23 cellular contexts compared by ENCODE assay signal in genomic region chr4:2425386-2426068, GRCh38. TPM values are rescaled to one million over a fixed set of nuclear protein-coding genes. Genes with fewer than 3 reads are reported as not detected.
DNase-seq lines count a peak whose midpoint lies in the region; ATAC-seq, FAIRE-seq and TF ChIP-seq lines count a peak whose summit lies in the region.
"Had no signal": no experiment of that assay in that cellular context is flagged by ENCODE, and none has a peak within 500 bp of the region (broad histone marks: within the 10 kb centered on the region; RNA-seq: fewer than 3 reads in every experiment).

No MANE protein-coding gene starts in this region.

- H2BK5ac ChIP-seq in H1 (ENCODE audit: low read depth, low read length): no peak overlapping the region
- H2BK5ac ChIP-seq in neuronal stem cell (ENCODE audit: low read length): peak overlapping the region; percentile 78

- peak; percentile 13 for ATAC-seq in activated naive CD8-positive, alpha-beta T cell treated with anti-CD3 and anti-CD28 coated beads, Interleukin-2, amount 50 U/mL, for 24 hours
- ATAC-seq in GM18858 (IDR thresholded peaks at IDR 0.05; ENCODE audit: unreplicated experiment) (no peak), HG02678 (IDR thresholded peaks at IDR 0.05; ENCODE audit: unreplicated experiment) (no peak)
- ATAC-seq: A549 had no signal

- TF ChIP-seq CTCF in H1 (IDR thresholded peaks at IDR 0.05; ENCODE audit: control extremely low read depth in 1 of 3, insufficient read depth in 1 of 3, low read depth in 1 of 3, low read length in 3 of 3): no peak

- H3K4me2 ChIP-seq in H1 (ENCODE audit: insufficient read depth in 1 of 2, low read depth in 2 of 2, low read length in 2 of 2) (no peak overlapping the region), neuronal stem cell (ENCODE audit: insufficient read depth, low read length, poor library complexity, severe bottlenecking) (no peak overlapping the region)
- H3K4me2 ChIP-seq: A549 had no signal

- H3K4me3 ChIP-seq in H1 (ENCODE audit: extremely low read depth in 1 of 4, insufficient read depth in 2 of 4, low read depth in 3 of 4, low read length in 4 of 4): no peak overlapping the region
- H3K4me3 ChIP-seq in neuronal stem cell (ENCODE audit: low read length in 2 of 2): no peak overlapping the region
- H3K4me3 ChIP-seq: A549 had no signal

- CTCF ChIA-PET in H1 (lab: Charles Lee; ENCODE audit: partially characterized antibody): interaction anchor here (2.1 to 4.0 kb wide), 3 partner anchors 9 to 17 kb away, joined by 5 to 40 read pairs (median 7); no protein-coding TSS in a partner anchor

- H3K27ac ChIP-seq in H1 (ENCODE audit: low read depth, low read length) (no peak overlapping the region), neuronal stem cell (replicated peaks; ENCODE audit: low read length) (no peak overlapping the region)
- H3K27ac ChIP-seq: 22Rv1, A549, C4-2B had no signal

- 90% methylated on average over 10 of the region's 13 CpGs; no CpG with 5 or more reads in 1 of the 2 experiments for WGBS in H1 (ENCODE audit: extremely low coverage in 1 of 2, insufficient coverage in 1 of 2, insufficient read length in 1 of 2, insufficient replicate concordance in 2 of 2, low coverage in 1 of 2, low lambda C conversion rate in 2 of 2, missing lambda C conversion rate in 1 of 2), 2 experiments
- no CpG with 5 or more reads among the region's 13 CpGs for WGBS in neuronal stem cell (ENCODE audit: extremely low coverage in 2 of 2, insufficient read length in 2 of 2, insufficient replicate concordance in 1 of 2), 2 donors

- H2BK120ac ChIP-seq in H1 (replicated peaks; ENCODE audit: low read depth, low read length) (no peak overlapping the region), neuronal stem cell (ENCODE audit: low read depth, low read length) (no peak overlapping the region)

- POLR2A ChIA-PET in H1 (lab: Charles Lee; ENCODE audit: partially characterized antibody): no interaction called here

- H2BK20ac ChIP-seq in H1 (ENCODE audit: low read length): no peak overlapping the region

- H2BK15ac ChIP-seq in H1 (ENCODE audit: low read length): no peak overlapping the region
- H2BK15ac ChIP-seq in neuronal stem cell (ENCODE audit: low read length): peak overlapping the region; percentile 83

- no peak overlapping the region for H2BK12ac ChIP-seq in H1 (ENCODE audit: low read depth, low read length)
- H2BK12ac ChIP-seq in neuronal stem cell (ENCODE audit: low read length): no peak overlapping the region

- H4K20me1 ChIP-seq in H1 (replicated peaks in 1 of 2; ENCODE audit: control insufficient read depth in 1 of 2, insufficient read depth in 2 of 2, low read length in 2 of 2): no peaks in the 10 kb centered on the region

- no peak overlapping the region for H4K91ac ChIP-seq in H1 (replicated peaks; ENCODE audit: insufficient read length, low read length)
- H4K91ac ChIP-seq in neuronal stem cell (ENCODE audit: low read depth, low read length, poor library complexity): no peak overlapping the region

- no peak overlapping the region for H3K56ac ChIP-seq in H1 (replicated peaks; ENCODE audit: insufficient read length, low read depth, low read length)

- no peak overlapping the region for H3K4me3 Mint-ChIP-seq in activated naive CD8-positive, alpha-beta T cell treated with anti-CD3 and anti-CD28 coated beads, Interleukin-2, amount 50 U/mL, for 24 hours
- H3K4me3 Mint-ChIP-seq in activated naive CD8-positive, alpha-beta T cell treated with anti-CD3 and anti-CD28 coated beads for 36 hours: no peak overlapping the region
- H3K4me3 Mint-ChIP-seq: CD4-positive, alpha-beta T cell; H9 had no signal

- H3K23me2 ChIP-seq in H1 (ENCODE audit: low read depth, low read length): no peaks in the 10 kb centered on the region

- H3K4ac ChIP-seq in H1 (replicated peaks; ENCODE audit: insufficient read length, low read depth, low read length) (no peak overlapping the region), neuronal stem cell (ENCODE audit: low read length) (no peak overlapping the region)

- TF ChIP-seq RAD21 in H1 (IDR thresholded peaks at IDR 0.05 in 1 of 2, conservative IDR thresholded peaks at IDR 0.05 in 1 of 2; ENCODE audit: low read depth in 2 of 2, low read length in 2 of 2): no peak

- H3K18ac ChIP-seq in H1 (ENCODE audit: extremely low read depth, low read length) (no peak overlapping the region), neuronal stem cell (ENCODE audit: low read length) (peak overlapping the region; percentile 77)

- peaks cover 20% of the 10 kb centered on the region for H3K27me3 Mint-ChIP-seq in activated naive CD8-positive, alpha-beta T cell treated with anti-CD3 and anti-CD28 coated beads, Interleukin-2, amount 50 U/mL, for 24 hours
- peaks cover 25% of the 10 kb centered on the region for H3K27me3 Mint-ChIP-seq in activated naive CD8-positive, alpha-beta T cell treated with anti-CD3 and anti-CD28 coated beads for 36 hours

- H2AK5ac ChIP-seq in H1 (ENCODE audit: low read depth, low read length) (no peak overlapping the region), neuronal stem cell (ENCODE audit: low read depth, low read length) (peak overlapping the region; percentile 68)

- H3K27ac Mint-ChIP-seq in activated naive CD8-positive, alpha-beta T cell treated with anti-CD3 and anti-CD28 coated beads, Interleukin-2, amount 50 U/mL, for 24 hours: no peak overlapping the region
- no peak overlapping the region for H3K27ac Mint-ChIP-seq in activated naive CD8-positive, alpha-beta T cell treated with anti-CD3 and anti-CD28 coated beads for 36 hours
- H3K27ac Mint-ChIP-seq: CD4-positive, alpha-beta T cell; H9 had no signal

- H4K8ac ChIP-seq in H1 (ENCODE audit: extremely low read depth, insufficient read depth, low read length) (peak overlapping the region; percentile 68), neuronal stem cell (ENCODE audit: low read depth, low read length) (no peak overlapping the region)

- no peak overlapping the region for H3K9ac ChIP-seq in H1 (replicated peaks in 1 of 4; ENCODE audit: extremely low read depth in 1 of 4, low read depth in 3 of 4, low read length in 3 of 4)
- no peak overlapping the region for H3K9ac ChIP-seq in neuronal stem cell (ENCODE audit: low read depth, low read length, poor library complexity)

- no peak overlapping the region for H4K5ac ChIP-seq in H1 (ENCODE audit: insufficient read length, low read depth, low read length)

- no peaks in the 10 kb centered on the region for H3K9me3 Mint-ChIP-seq in activated naive CD8-positive, alpha-beta T cell treated with anti-CD3 and anti-CD28 coated beads, Interleukin-2, amount 50 U/mL, for 24 hours
- no peaks in the 10 kb centered on the region for H3K9me3 Mint-ChIP-seq in activated naive CD8-positive, alpha-beta T cell treated with anti-CD3 and anti-CD28 coated beads for 36 hours
- H3K9me3 Mint-ChIP-seq: CD4-positive, alpha-beta T cell; H9 had no signal

- H3K79me2 ChIP-seq in H1 (ENCODE audit: control insufficient read depth in 1 of 2, insufficient read depth in 2 of 2, low read length in 2 of 2): no peaks in the 10 kb centered on the region

- no peak for TF ChIP-seq EP300 in H1 (IDR thresholded peaks at IDR 0.05; ENCODE audit: borderline replicate concordance in 1 of 2, low read depth in 2 of 2, low read length in 2 of 2)

- H3K14ac ChIP-seq in H1 (ENCODE audit: insufficient read length) (no peak overlapping the region), neuronal stem cell (ENCODE audit: low read length) (no peak overlapping the region)

- H3K4me1 ChIP-seq in H1 (replicated peaks in 1 of 4; ENCODE audit: control insufficient read depth in 3 of 4, insufficient read depth in 4 of 4, low read length in 3 of 4): peaks cover 0 to 12% (median 4%) of the 10 kb centered on the region in 4 experiments; a peak in 5 of 7 replicates
- peaks cover 0 to 4% of the 10 kb centered on the region in 2 donors for H3K4me1 ChIP-seq in neuronal stem cell (ENCODE audit: control insufficient read depth in 2 of 2, insufficient read depth in 1 of 2, low read depth in 1 of 2, low read length in 2 of 2)
- H3K4me1 ChIP-seq: Caco-2 had no signal

- no peaks in the 10 kb centered on the region for H3K79me1 ChIP-seq in H1 (ENCODE audit: low read depth, low read length)
- H3K79me1 ChIP-seq in neuronal stem cell (ENCODE audit: low read depth, low read length): peaks cover 1% of the 10 kb centered on the region

- no peaks in the 10 kb centered on the region for H3K4me1 Mint-ChIP-seq in activated naive CD8-positive, alpha-beta T cell treated with anti-CD3 and anti-CD28 coated beads, Interleukin-2, amount 50 U/mL, for 24 hours
- H3K4me1 Mint-ChIP-seq in activated naive CD8-positive, alpha-beta T cell treated with anti-CD3 and anti-CD28 coated beads for 36 hours: no peaks in the 10 kb centered on the region

- H3K36me3 ChIP-seq in H1 (ENCODE audit: control insufficient read depth in 2 of 4, insufficient read depth in 4 of 4, low read length in 3 of 4): no peaks in the 10 kb centered on the region
- no peaks in the 10 kb centered on the region for H3K36me3 ChIP-seq in neuronal stem cell (replicated peaks in 1 of 2; ENCODE audit: control insufficient read depth in 2 of 2, insufficient read depth in 2 of 2, low read length in 2 of 2)

- DNase-seq in activated naive CD8-positive, alpha-beta T cell treated with anti-CD3 and anti-CD28 coated beads, Interleukin-2, amount 50 U/mL, for 24 hours: no peak
- no peak for DNase-seq in activated naive CD8-positive, alpha-beta T cell treated with anti-CD3 and anti-CD28 coated beads for 36 hours
- DNase-seq in H1 (ENCODE audit: low read depth in 1 of 2, low spot score in 2 of 2): no peak
- no peak for DNase-seq in neuronal stem cell (ENCODE audit: low spot score)
- no peak for DNase-seq in NCI-H2081 treated with DMSO at 0.1 percent for 48 hours (lab: John Stamatoyannopoulos, UW)
- DNase-seq: AML-193; CD4-positive, alpha-beta T cell; DMS153; DMS79; GDM1; GOT3 had no signal

- TF ChIP-seq POLR2A in H1 (IDR thresholded peaks at IDR 0.05; ENCODE audit: control extremely low read depth in 1 of 2, low read depth in 2 of 2, low read length in 2 of 2): no peak

- H3K27me3 ChIP-seq in H1 (replicated peaks in 1 of 4; ENCODE audit: control insufficient read depth in 3 of 4, extremely low read depth in 1 of 4, insufficient read depth in 3 of 4, low read length in 3 of 4) (peaks cover 2 to 6% (median 5%) of the 10 kb centered on the region in 4 experiments), neuronal stem cell (ENCODE audit: control insufficient read depth in 3 of 3, insufficient read depth in 3 of 3, low read depth in 1 of 3, low read length in 3 of 3) (peaks cover 0 to 64% (median 7%) of the 10 kb centered on the region in 3 experiments)

- FAIRE-seq in H1 (lab: Jason Lieb, UNC): no peak
- FAIRE-seq: A549, GM12892, GM18507 had no signal

- H3K9me3 ChIP-seq in H1 (ENCODE audit: insufficient read depth in 2 of 2, low read depth in 1 of 2, low read length in 1 of 2) (no peaks in the 10 kb centered on the region), neuronal stem cell (replicated peaks in 1 of 2; ENCODE audit: control insufficient read depth in 2 of 2, insufficient read depth in 1 of 2, low read depth in 1 of 2, low read length in 2 of 2) (no peaks in the 10 kb centered on the region)
- H3K9me3 ChIP-seq: A549, Caco-2 had no signal

- H3K23ac ChIP-seq in H1 (ENCODE audit: insufficient read length): no peak overlapping the region
- H3K23ac ChIP-seq in neuronal stem cell (ENCODE audit: low read depth, low read length, poor library complexity): peak overlapping the region; percentile 27

- H3K36me3 Mint-ChIP-seq in activated naive CD8-positive, alpha-beta T cell treated with anti-CD3 and anti-CD28 coated beads, Interleukin-2, amount 50 U/mL, for 24 hours (ENCODE audit: low read depth): no peaks in the 10 kb centered on the region
- H3K36me3 Mint-ChIP-seq in activated naive CD8-positive, alpha-beta T cell treated with anti-CD3 and anti-CD28 coated beads for 36 hours: no peaks in the 10 kb centered on the region

- H2AFZ ChIP-seq in H1 (ENCODE audit: low read length) (no peak overlapping the region), neuronal stem cell (ENCODE audit: low read length) (no peak overlapping the region)

RNA-seq across cellular contexts. Expression of gene CFAP99, which starts 6.8 kb away (rescaled TPM):
- total RNA-seq in activated naive CD8-positive, alpha-beta T cell treated with anti-CD3 and anti-CD28 coated beads for 36 hours: not detected
- total RNA-seq in H1 (2021; fragmentation: NEBNext Ultra II Directional; extraction: Animal tissue kit (Norgen Biotek cat#: 25700)): not detected in 2 replicates
- polyA plus RNA-seq in H1 (2011; rRNA removed): 0.09 TPM in 1 of 2 replicates, not detected in the other
- polyA plus RNA-seq in H1 (2011; cell fraction: cytosol; rRNA removed): 0.36 TPM
- 0.90 TPM for polyA plus RNA-seq in H1 (2011; cell fraction: nucleus; rRNA removed)
- polyA plus RNA-seq in H1 (2012, experiment 1 of 2): 0.25 TPM in 1 of 4 replicates, not detected in the others
- not detected for polyA plus RNA-seq in H1 (2012, experiment 2 of 2)
- 0.12 TPM for polyA plus RNA-seq in H1 (2013, experiment 1 of 2)
- 0.13 TPM for polyA plus RNA-seq in H1 (2013, experiment 2 of 2)
- polyA minus RNA-seq in H1 (2011; rRNA and poly(A)+ RNA removed): not detected in 2 replicates
- polyA minus RNA-seq in H1 (2011; cell fraction: cytosol; rRNA and poly(A)+ RNA removed): not detected
- polyA minus RNA-seq in H1 (2011; cell fraction: nucleus; rRNA and poly(A)+ RNA removed): not detected
- not detected for polyA plus RNA-seq in neuronal stem cell (2013, experiment 1 of 2)
- not detected for polyA plus RNA-seq in neuronal stem cell (2013, experiment 2 of 2)
- total RNA-seq: Caco-2, Daoy, HT-29 had no signal
- polyA plus RNA-seq: BJ had no signal

RNA-seq across cellular contexts. Expression of gene ZFYVE28, which starts 7.1 kb away (rescaled TPM):
- 1 to 10 TPM; 3.8 to 4.6 TPM for total RNA-seq in activated naive CD8-positive, alpha-beta T cell treated with anti-CD3 and anti-CD28 coated beads for 36 hours
- 3.9 and 4.9 TPM in 2 replicates for total RNA-seq in H1 (2021; fragmentation: NEBNext Ultra II Directional; extraction: Animal tissue kit (Norgen Biotek cat#: 25700))
- 1.7 and 3.1 TPM in 2 replicates for polyA plus RNA-seq in H1 (2011; rRNA removed)
- 2.3 TPM for polyA plus RNA-seq in H1 (2011; cell fraction: cytosol; rRNA removed)
- 9.8 TPM for polyA plus RNA-seq in H1 (2011; cell fraction: nucleus; rRNA removed)
- 1.5 to 2.1 TPM (median 1.9 TPM) in 4 replicates for polyA plus RNA-seq in H1 (2012, experiment 1 of 2)
- polyA plus RNA-seq in H1 (2012, experiment 2 of 2): 2.0 TPM
- polyA plus RNA-seq in H1 (2013, experiment 1 of 2): 3.7 TPM
- polyA plus RNA-seq in H1 (2013, experiment 2 of 2): 3.2 TPM
- polyA minus RNA-seq in H1 (2011; rRNA and poly(A)+ RNA removed): 1.7 and 2.4 TPM in 2 replicates
- polyA minus RNA-seq in H1 (2011; cell fraction: cytosol; rRNA and poly(A)+ RNA removed): 2.5 TPM
- polyA minus RNA-seq in H1 (2011; cell fraction: nucleus; rRNA and poly(A)+ RNA removed): 5.8 TPM
- polyA plus RNA-seq in neuronal stem cell (2013, experiment 1 of 2): 0.15 TPM
- polyA plus RNA-seq in neuronal stem cell (2013, experiment 2 of 2): 0.12 TPM

RNA-seq across cellular contexts. Expression of gene RNF4, which starts 43.4 kb away (rescaled TPM):
- 10 to 100 TPM; 93.3 to 94.5 TPM for total RNA-seq in activated naive CD8-positive, alpha-beta T cell treated with anti-CD3 and anti-CD28 coated beads for 36 hours
- total RNA-seq in H1 (2021; fragmentation: NEBNext Ultra II Directional; extraction: Animal tissue kit (Norgen Biotek cat#: 25700)): 75.0 and 78.9 TPM in 2 replicates
- polyA plus RNA-seq in H1 (2011; rRNA removed): 68.2 and 70.5 TPM in 2 replicates
- polyA plus RNA-seq in H1 (2011; cell fraction: cytosol; rRNA removed): 87.3 TPM
- polyA plus RNA-seq in H1 (2011; cell fraction: nucleus; rRNA removed): 69.7 TPM
- 60.0 to 63.7 TPM (median 62.1 TPM) in 4 replicates for polyA plus RNA-seq in H1 (2012, experiment 1 of 2)
- polyA plus RNA-seq in H1 (2012, experiment 2 of 2): 36.0 TPM
- 49.9 TPM for polyA plus RNA-seq in H1 (2013, experiment 1 of 2)
- 51.6 TPM for polyA plus RNA-seq in H1 (2013, experiment 2 of 2)
- polyA minus RNA-seq in H1 (2011; rRNA and poly(A)+ RNA removed): 98.4 and 122 TPM in 2 replicates
- 68.6 TPM for polyA minus RNA-seq in H1 (2011; cell fraction: cytosol; rRNA and poly(A)+ RNA removed)
- polyA minus RNA-seq in H1 (2011; cell fraction: nucleus; rRNA and poly(A)+ RNA removed): 76.8 TPM
- 46.7 TPM for polyA plus RNA-seq in neuronal stem cell (2013, experiment 1 of 2)
- 48.5 TPM for polyA plus RNA-seq in neuronal stem cell (2013, experiment 2 of 2)
